18 cellular contexts compared by ENCODE assay signal in genomic region chr2:94767336-94767735, GRCh38.
A peak's percentile ranks its signal among the peaks of the same experiment; 100 is the strongest.
DNase-seq lines count a peak whose midpoint lies in the region; ATAC-seq lines count a peak whose summit lies in the region.
"Had no signal": no experiment of that assay in that cellular context is flagged by ENCODE, and none has a peak within 500 bp of the region (broad histone marks: within the 10 kb centered on the region; RNA-seq: fewer than 3 reads in every experiment).

No MANE protein-coding gene starts in this region.

- intact Hi-C loops in head of caudate nucleus (cut with DNase I): no loop called here

- ATAC-seq in HG03378 (IDR thresholded peaks at IDR 0.05; ENCODE audit: unreplicated experiment) (no peak), HG03280 (IDR thresholded peaks at IDR 0.05; ENCODE audit: unreplicated experiment) (no peak)
- ATAC-seq: A549 had no signal

- DNase-seq in Ammon's horn (ENCODE audit: low spot score): peak; percentile 7
- peak in 27 of 42 donors; percentile 8 to 77 (median 31) for DNase-seq in head of caudate nucleus
- peak; percentile 47 for DNase-seq in putamen (ENCODE audit: low spot score)
- DNase-seq: AML-193; BE2C; C1 segment of cervical spinal cord; CD4-positive, alpha-beta memory T cell; CD4-positive, CD25-positive, alpha-beta regulatory T cell; CD8-positive, alpha-beta memory T cell; COR-L47; DMS 273 treated with DMSO at 0.1 percent for 48 hours; DMS153; DMS53; DMS79; GF-D8 had no signal
